Comparison of ENCODE assay signal across 1 cellular context in the genomic region with DNA sequence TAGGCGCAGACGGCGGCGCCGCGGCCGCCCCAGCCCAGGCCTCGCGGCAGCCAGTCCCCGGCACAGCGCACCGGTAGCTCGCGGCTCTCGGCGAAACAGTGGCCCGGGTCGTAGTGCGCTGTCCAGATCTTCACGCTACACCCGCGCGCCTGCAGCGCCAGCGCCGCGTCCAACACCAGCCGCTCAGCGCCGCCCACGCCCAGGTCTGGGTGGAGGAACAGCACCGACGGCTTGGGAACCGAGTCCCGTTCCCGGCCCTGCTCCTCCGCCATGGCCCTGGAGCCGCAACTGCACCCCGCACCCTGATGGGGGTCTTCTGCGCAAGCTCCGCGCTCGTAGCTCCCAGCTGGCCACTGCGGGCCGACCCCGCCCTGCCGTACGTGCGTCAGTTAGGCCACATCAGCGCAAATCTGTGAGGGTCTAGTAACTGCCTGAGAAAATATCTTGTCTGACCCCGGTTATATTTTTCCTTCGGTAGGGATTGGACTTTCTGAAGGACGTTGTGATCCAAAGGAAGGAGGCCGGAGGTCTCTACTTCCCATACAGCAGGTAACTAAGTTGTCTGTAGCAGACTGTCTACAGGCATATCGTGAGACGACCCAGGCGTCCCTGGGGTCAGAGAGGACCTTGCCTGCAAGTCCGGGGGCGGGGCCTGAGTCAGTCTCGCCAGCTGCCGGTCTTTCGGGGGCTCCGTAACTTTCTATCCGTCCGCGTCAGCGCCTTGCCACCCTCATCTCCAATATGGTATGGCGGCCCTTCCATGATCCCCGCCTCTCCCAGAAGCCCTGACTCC.
TF ChIP-seq lines count a peak whose summit lies in the region.

A gene with protein sequence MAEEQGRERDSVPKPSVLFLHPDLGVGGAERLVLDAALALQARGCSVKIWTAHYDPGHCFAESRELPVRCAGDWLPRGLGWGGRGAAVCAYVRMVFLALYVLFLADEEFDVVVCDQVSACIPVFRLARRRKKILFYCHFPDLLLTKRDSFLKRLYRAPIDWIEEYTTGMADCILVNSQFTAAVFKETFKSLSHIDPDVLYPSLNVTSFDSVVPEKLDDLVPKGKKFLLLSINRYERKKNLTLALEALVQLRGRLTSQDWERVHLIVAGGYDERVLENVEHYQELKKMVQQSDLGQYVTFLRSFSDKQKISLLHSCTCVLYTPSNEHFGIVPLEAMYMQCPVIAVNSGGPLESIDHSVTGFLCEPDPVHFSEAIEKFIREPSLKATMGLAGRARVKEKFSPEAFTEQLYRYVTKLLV (minus strand): TSS at position 320 of the 793 bp plus-strand sequence. CDS start 48 bp downstream, at position 272.
A gene (plus strand): TSS at position 660 of the 793 bp plus-strand sequence. CDS start 82 bp downstream, at position 742.

TF ChIP-seq in SK-N-SH, 30 proteins besides CTCF, POLR2A, EP300 and RAD21 (continued from another document):
- TF ChIP-seq, protein P1, sequence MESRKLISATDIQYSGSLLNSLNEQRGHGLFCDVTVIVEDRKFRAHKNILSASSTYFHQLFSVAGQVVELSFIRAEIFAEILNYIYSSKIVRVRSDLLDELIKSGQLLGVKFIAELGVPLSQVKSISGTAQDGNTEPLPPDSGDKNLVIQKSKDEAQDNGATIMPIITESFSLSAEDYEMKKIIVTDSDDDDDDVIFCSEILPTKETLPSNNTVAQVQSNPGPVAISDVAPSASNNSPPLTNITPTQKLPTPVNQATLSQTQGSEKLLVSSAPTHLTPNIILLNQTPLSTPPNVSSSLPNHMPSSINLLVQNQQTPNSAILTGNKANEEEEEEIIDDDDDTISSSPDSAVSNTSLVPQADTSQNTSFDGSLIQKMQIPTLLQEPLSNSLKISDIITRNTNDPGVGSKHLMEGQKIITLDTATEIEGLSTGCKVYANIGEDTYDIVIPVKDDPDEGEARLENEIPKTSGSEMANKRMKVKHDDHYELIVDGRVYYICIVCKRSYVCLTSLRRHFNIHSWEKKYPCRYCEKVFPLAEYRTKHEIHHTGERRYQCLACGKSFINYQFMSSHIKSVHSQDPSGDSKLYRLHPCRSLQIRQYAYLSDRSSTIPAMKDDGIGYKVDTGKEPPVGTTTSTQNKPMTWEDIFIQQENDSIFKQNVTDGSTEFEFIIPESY (IDR thresholded peaks at IDR 0.05; ENCODE audit: borderline replicate concordance, low read depth) = 0 out of 2 replicates have a peak, but pooled peaks have one; percentile 24
- peak; percentile 82; the same call in 1 of the 2 replicates for TF ChIP-seq TAF1 (IDR thresholded peaks at IDR 0.05; ENCODE audit: borderline replicate concordance, low read depth, low read length)
- TF ChIP-seq, protein P2, sequence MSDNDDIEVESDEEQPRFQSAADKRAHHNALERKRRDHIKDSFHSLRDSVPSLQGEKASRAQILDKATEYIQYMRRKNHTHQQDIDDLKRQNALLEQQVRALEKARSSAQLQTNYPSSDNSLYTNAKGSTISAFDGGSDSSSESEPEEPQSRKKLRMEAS (IDR thresholded peaks at IDR 0.05; ENCODE audit: low read depth) = peak; percentile 10; the same call in 1 of the 2 replicates
- TF ChIP-seq RCOR1 (IDR thresholded peaks at IDR 0.05; ENCODE audit: low read length) = no peak
- TF ChIP-seq NRF1 (IDR thresholded peaks at IDR 0.05; ENCODE audit: low read depth, low read length) = peak; percentile 81
TF ChIP-seq in SK-N-SH: peak in this region for 9.
